1 cellular context compared by ENCODE assay signal in the genomic region with DNA sequence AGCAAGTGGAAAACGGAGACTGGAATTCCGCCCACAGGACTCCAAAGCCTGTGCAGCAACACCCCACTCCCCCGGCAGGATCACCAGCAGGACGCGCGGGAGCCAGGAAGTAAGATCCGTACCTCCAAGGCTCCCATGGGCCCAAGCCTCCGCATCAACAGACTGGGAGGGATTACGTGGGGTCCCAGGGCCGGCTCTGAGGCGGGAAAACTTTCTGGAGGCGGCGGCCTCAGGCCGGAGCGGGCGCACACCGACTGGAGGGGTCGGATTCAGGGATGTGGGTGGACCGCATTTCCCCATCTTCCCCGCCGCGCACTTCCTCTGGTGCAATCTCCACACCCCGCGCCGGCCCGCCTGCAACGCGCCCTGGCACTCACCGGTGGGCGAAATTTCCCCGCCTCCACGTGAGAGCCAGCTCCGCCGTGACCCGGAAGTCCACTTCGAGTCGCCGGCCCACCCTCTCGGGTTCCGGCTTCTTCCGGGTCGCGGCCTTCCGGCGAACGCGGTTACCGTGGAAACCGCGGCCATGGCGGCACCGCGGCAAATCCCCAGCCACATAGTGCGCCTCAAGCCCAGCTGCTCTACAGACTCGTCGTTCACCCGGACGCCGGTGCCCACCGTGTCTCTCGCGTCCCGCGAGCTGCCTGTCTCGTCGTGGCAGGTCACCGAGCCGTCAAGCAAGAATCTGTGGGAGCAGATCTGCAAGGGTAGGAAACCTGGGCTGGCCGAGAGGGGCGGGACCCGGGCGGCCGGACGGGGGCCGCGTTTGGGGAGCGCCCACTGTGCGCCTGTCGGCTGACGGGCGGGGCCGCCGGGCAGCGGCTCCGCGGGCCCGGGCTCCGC.
TF ChIP-seq lines count a peak whose summit lies in the region.

A gene with protein sequence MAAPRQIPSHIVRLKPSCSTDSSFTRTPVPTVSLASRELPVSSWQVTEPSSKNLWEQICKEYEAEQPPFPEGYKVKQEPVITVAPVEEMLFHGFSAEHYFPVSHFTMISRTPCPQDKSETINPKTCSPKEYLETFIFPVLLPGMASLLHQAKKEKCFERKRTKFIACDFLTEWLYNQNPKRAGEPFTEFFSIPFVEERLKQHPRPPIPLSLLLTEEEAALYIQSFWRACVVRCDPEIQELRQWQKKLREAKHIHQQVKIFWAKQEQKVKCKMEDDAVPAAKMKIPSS (plus strand): TSS at position 491 of the 843 bp plus-strand sequence. CDS start 36 bp downstream, at position 527.
Gene KNOP1 (minus strand): TSS at position 447 of the 843 bp plus-strand sequence. CDS start 3,192 bp downstream, outside the sequence.

TF ChIP-seq in K562, 482 proteins besides CTCF, POLR2A, EP300 and RAD21 (continued from another document):
- TF ChIP-seq ZNF407 (IDR thresholded peaks at IDR 0.05; ENCODE audit: low read depth) (no peak), FOXJ3 (CRISPR knock-in tag; IDR thresholded peaks at IDR 0.05) (no peak), ZSCAN32 (CRISPR knock-in tag; IDR thresholded peaks at IDR 0.05) (no peak), ZC3H4 (CRISPR knock-in tag; IDR thresholded peaks at IDR 0.05; ENCODE audit: borderline replicate concordance) (no peak), NCOA2 (IDR thresholded peaks at IDR 0.05; ENCODE audit: partially characterized antibody in 2 of 2) (no peak), SREBF1 (IDR thresholded peaks at IDR 0.05; ENCODE audit: borderline replicate concordance, low read depth, low read length) (no peak), ZNF398 (CRISPR knock-in tag; IDR thresholded peaks at IDR 0.05) (no peak), RCOR1 (IDR thresholded peaks at IDR 0.05; ENCODE audit: borderline replicate concordance in 1 of 2, low read depth in 2 of 2, low read length in 2 of 2) (no peak; a peak in 1 of 4 replicates)
- TF ChIP-seq, protein P1, sequence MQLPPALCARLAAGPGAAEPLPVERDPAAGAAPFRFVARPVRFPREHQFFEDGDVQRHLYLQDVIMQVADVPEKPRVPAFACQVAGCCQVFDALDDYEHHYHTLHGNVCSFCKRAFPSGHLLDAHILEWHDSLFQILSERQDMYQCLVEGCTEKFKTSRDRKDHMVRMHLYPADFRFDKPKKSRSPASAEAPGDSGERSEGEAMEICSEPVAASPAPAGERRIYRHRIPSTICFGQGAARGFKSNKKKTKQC (CRISPR knock-in tag; IDR thresholded peaks at IDR 0.05), result no peak
- TF ChIP-seq, protein P2, sequence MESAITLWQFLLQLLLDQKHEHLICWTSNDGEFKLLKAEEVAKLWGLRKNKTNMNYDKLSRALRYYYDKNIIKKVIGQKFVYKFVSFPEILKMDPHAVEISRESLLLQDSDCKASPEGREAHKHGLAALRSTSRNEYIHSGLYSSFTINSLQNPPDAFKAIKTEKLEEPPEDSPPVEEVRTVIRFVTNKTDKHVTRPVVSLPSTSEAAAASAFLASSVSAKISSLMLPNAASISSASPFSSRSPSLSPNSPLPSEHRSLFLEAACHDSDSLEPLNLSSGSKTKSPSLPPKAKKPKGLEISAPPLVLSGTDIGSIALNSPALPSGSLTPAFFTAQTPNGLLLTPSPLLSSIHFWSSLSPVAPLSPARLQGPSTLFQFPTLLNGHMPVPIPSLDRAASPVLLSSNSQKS (CRISPR knock-in tag; IDR thresholded peaks at IDR 0.05), result no peak
- TF ChIP-seq, protein P3, sequence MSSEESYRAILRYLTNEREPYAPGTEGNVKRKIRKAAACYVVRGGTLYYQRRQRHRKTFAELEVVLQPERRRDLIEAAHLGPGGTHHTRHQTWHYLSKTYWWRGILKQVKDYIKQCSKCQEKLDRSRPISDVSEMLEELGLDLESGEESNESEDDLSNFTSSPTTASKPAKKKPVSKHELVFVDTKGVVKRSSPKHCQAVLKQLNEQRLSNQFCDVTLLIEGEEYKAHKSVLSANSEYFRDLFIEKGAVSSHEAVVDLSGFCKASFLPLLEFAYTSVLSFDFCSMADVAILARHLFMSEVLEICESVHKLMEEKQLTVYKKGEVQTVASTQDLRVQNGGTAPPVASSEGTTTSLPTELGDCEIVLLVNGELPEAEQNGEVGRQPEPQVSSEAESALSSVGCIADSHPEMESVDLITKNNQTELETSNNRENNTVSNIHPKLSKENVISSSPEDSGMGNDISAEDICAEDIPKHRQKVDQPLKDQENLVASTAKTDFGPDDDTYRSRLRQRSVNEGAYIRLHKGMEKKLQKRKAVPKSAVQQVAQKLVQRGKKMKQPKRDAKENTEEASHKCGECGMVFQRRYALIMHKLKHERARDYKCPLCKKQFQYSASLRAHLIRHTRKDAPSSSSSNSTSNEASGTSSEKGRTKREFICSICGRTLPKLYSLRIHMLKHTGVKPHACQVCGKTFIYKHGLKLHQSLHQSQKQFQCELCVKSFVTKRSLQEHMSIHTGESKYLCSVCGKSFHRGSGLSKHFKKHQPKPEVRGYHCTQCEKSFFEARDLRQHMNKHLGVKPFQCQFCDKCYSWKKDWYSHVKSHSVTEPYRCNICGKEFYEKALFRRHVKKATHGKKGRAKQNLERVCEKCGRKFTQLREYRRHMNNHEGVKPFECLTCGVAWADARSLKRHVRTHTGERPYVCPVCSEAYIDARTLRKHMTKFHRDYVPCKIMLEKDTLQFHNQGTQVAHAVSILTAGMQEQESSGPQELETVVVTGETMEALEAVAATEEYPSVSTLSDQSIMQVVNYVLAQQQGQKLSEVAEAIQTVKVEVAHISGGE (CRISPR knock-in tag; IDR thresholded peaks at IDR 0.05), result peak; percentile 4 to 93 (median 63); a peak in 5 of 6 replicates
TF ChIP-seq in K562: peak in this region for 117.
